In genomic region chr1:58804853-58805252, GRCh38 we compare ENCODE assay signal across 1 cellular context.
TF ChIP-seq lines count a peak whose summit lies in the region.

No MANE protein-coding gene starts in this region.

TF ChIP-seq in GM23338, 12 proteins besides CTCF, POLR2A, EP300 and RAD21 (continued from another document):
- no peak for TF ChIP-seq ZNF462 (CRISPR knock-in tag; IDR thresholded peaks at IDR 0.05)
- no peak for TF ChIP-seq ZNF331 (CRISPR knock-in tag; IDR thresholded peaks at IDR 0.05; ENCODE audit: low read depth)
- TF ChIP-seq JUNB (IDR thresholded peaks at IDR 0.05; ENCODE audit: unreplicated experiment): no peak
- no peak for TF ChIP-seq CREB1 (CRISPR knock-in tag; IDR thresholded peaks at IDR 0.05; ENCODE audit: low read depth)
- TF ChIP-seq POLR2AphosphoS5 (IDR thresholded peaks at IDR 0.05; ENCODE audit: low read depth): no peak
